Comparison of ENCODE assay signal across 19 cellular contexts in genomic region chr3:184907941-184908649, GRCh38.
DNase-seq lines count a peak whose midpoint lies in the region; ATAC-seq and TF ChIP-seq lines count a peak whose summit lies in the region.
"Had no signal": no experiment of that assay in that cellular context is flagged by ENCODE, and none has a peak within 500 bp of the region (broad histone marks: within the 10 kb centered on the region; RNA-seq: fewer than 3 reads in every experiment).

No MANE protein-coding gene starts in this region.

- H3K9me3 ChIP-seq in mammary epithelial cell (replicated peaks; ENCODE audit: insufficient read depth, low read length) (no peaks in the 10 kb centered on the region), right cardiac atrium (ENCODE audit: control insufficient read depth, low read length) (no peaks in the 10 kb centered on the region), SK-N-SH (peaks cover 8% of the 10 kb centered on the region; the same call in 1 of the 2 replicates)
- H3K9me3 ChIP-seq: neutrophil had no signal

- H3K4me2 ChIP-seq in mammary epithelial cell (ENCODE audit: insufficient read depth, low read depth, low read length) (no peak overlapping the region), SK-N-SH (no peak overlapping the region)

- H3K27me3 ChIP-seq in mammary epithelial cell (ENCODE audit: insufficient read depth, low read length) (no peaks in the 10 kb centered on the region), right cardiac atrium (ENCODE audit: control insufficient read depth, insufficient read depth) (no peaks in the 10 kb centered on the region), SK-N-SH (ENCODE audit: insufficient read depth) (no peaks in the 10 kb centered on the region)
- H3K27me3 ChIP-seq: MG63, neutrophil, spleen had no signal

- intact Hi-C loops in mammary epithelial cell (cut with micrococcal nuclease) = no loop called here
- intact Hi-C loops in right cardiac atrium (cut with DNase I) = no loop called here

- no peak for TF ChIP-seq RAD21 in SK-N-SH (IDR thresholded peaks at IDR 0.05; ENCODE audit: low read length)

- H2AFZ ChIP-seq in mammary epithelial cell (ENCODE audit: low read depth, low read length) = peak overlapping the region; percentile 50
- H2AFZ ChIP-seq in SK-N-SH (ENCODE audit: low read depth) = no peak overlapping the region

- H3K4me1 ChIP-seq in mammary epithelial cell (ENCODE audit: insufficient read depth, low read length) = peaks cover 6% of the 10 kb centered on the region
- no peaks in the 10 kb centered on the region for H3K4me1 ChIP-seq in right cardiac atrium (ENCODE audit: control insufficient read depth, insufficient read depth, low read length)
- no peaks in the 10 kb centered on the region for H3K4me1 ChIP-seq in SK-N-SH (ENCODE audit: control insufficient read depth in 1 of 2, insufficient read depth in 2 of 2, low read depth in 1 of 2, low read length in 1 of 2)
- H3K4me1 ChIP-seq: spleen had no signal

- H3K79me2 ChIP-seq in mammary epithelial cell (ENCODE audit: insufficient read depth, low read length) = no peaks in the 10 kb centered on the region
- no peaks in the 10 kb centered on the region for H3K79me2 ChIP-seq in SK-N-SH (ENCODE audit: insufficient read depth)

- no peak for TF ChIP-seq EP300 in SK-N-SH (IDR thresholded peaks at IDR 0.05; ENCODE audit: borderline replicate concordance in 1 of 2, low read depth in 1 of 2, low read length in 1 of 2)

- H3K9ac ChIP-seq in mammary epithelial cell (ENCODE audit: insufficient read depth, low read length) (no peak overlapping the region), SK-N-SH (no peak overlapping the region)

- H3K9me2 ChIP-seq in SK-N-SH = no peaks in the 10 kb centered on the region

- CTCF ChIA-PET in mammary epithelial cell (lab: Charles Lee; ENCODE audit: low non-redundant PET) = no interaction called here
- CTCF ChIA-PET in SK-N-SH (lab: Yijun Ruan, JAX) = interaction anchor here (0.7 to 1.6 kb wide), 2 partner anchors 32 to 34 kb away, joined by 3 read pairs; no protein-coding TSS in a partner anchor

- POLR2A ChIA-PET in SK-N-SH (lab: Yijun Ruan, JAX) = no interaction called here

- H3K36me3 ChIP-seq in mammary epithelial cell (ENCODE audit: insufficient read depth, low read length) (no peaks in the 10 kb centered on the region), SK-N-SH (replicated peaks in 1 of 2; ENCODE audit: control insufficient read depth in 1 of 2, insufficient read depth in 2 of 2, low read length in 1 of 2) (peaks cover 15 to 25% of the 10 kb centered on the region in 2 experiments)

- BruUV-seq in mammary epithelial cell (replicated peaks; lab: Mats Ljungman, UMichigan) = no TSS peak

- ATAC-seq in right cardiac atrium (peak; percentile 55 to 83), GM21528 (IDR thresholded peaks at IDR 0.05; ENCODE audit: low FRiP score, unreplicated experiment) (no peak), GM21381 (IDR thresholded peaks at IDR 0.05; ENCODE audit: unreplicated experiment) (no peak)
- ATAC-seq: stimulated activated naive CD8-positive, alpha-beta T cell treated with anti-CD3 and anti-CD28 coated beads, Interleukin-15, amount 100 ng/mL, for 72 hours had no signal

- in situ Hi-C loops in mammary epithelial cell (cut with MboI; ENCODE audit: low sequenced_read_pairs in 2 of 2) = no loop called here

- TF ChIP-seq CTCF in mammary epithelial cell (conservative IDR thresholded peaks at IDR 0.05 in 1 of 2, IDR thresholded peaks at IDR 0.05 in 1 of 2; ENCODE audit: extremely low read depth in 1 of 2, insufficient read depth in 1 of 2, low read depth in 1 of 2, low read length in 2 of 2) = no peak
- TF ChIP-seq CTCF in SK-N-SH (IDR thresholded peaks at IDR 0.05) = no peak

- H3F3A ChIP-seq in SK-N-SH (replicated peaks; ENCODE audit: insufficient read depth) = no peaks in the 10 kb centered on the region

- 22% methylated on average over 14 of the region's 14 CpGs for WGBS in mammary epithelial cell (ENCODE audit: low coverage, missing lambda C conversion rate)
- 72% methylated on average over 14 of the region's 14 CpGs for WGBS in right cardiac atrium
- 93% methylated on average over 12 of the region's 14 CpGs for WGBS in SK-N-SH (ENCODE audit: low lambda C conversion rate)

- H3K27ac ChIP-seq in mammary epithelial cell (ENCODE audit: insufficient read depth, low read depth, low read length) (no peak overlapping the region), right cardiac atrium (ENCODE audit: low read length) (no peak overlapping the region), SK-N-SH (ENCODE audit: low read depth in 2 of 2, low read length in 1 of 2) (no peak overlapping the region)
- H3K27ac ChIP-seq: epithelial cell of prostate, neutrophil, spleen had no signal

- H4K20me1 ChIP-seq in mammary epithelial cell (ENCODE audit: insufficient read depth, low read length) = no peaks in the 10 kb centered on the region
- H4K20me1 ChIP-seq in SK-N-SH (ENCODE audit: insufficient read depth) = no peaks in the 10 kb centered on the region

- H3K4me3 ChIP-seq in mammary epithelial cell (replicated peaks in 1 of 3; ENCODE audit: insufficient read depth in 1 of 3, low read depth in 2 of 3, low read length in 3 of 3) (no peak overlapping the region), right cardiac atrium (ENCODE audit: low read length) (no peak overlapping the region), SK-N-SH (ENCODE audit: low read depth in 2 of 2, low read length in 1 of 2) (no peak overlapping the region)
- H3K4me3 ChIP-seq: MG63, spleen had no signal

- dilution Hi-C loops in mammary epithelial cell (cut with HindIII; ENCODE audit: low sequenced_read_pairs) = no loop called here

- DNase-seq in Ammon's horn (ENCODE audit: low spot score) = peak; percentile 73
- DNase-seq in mammary epithelial cell = no peak
- DNase-seq in right cardiac atrium = peak; percentile 40 to 69 (median 63)
- DNase-seq in nucleus accumbens (lab: John Stamatoyannopoulos, UW) = peak in 50 of 56 donors; percentile 1 to 74 (median 30)
- DNase-seq in NCI-H2171 (lab: John Stamatoyannopoulos, UW) = no peak
- no peak for DNase-seq in SK-N-SH
- DNase-seq: activated naive CD8-positive, alpha-beta T cell treated with anti-CD3 and anti-CD28 coated beads for 36 hours; activated T-cell treated with anti-CD3 and anti-CD28 coated beads for 4 hours; CD4-positive, CD25-positive, alpha-beta regulatory T cell; cerebellar nuclear complex; MG63; NCI-H2081; NCI-H82; spleen; stimulated activated naive CD8-positive, alpha-beta T cell treated with anti-CD3 and anti-CD28 coated beads, Interleukin-15, amount 100 ng/mL, for 72 hours had no signal

TF ChIP-seq in SK-N-SH, 30 proteins besides CTCF, POLR2A, EP300 and RAD21 (continues in another document):
- no peak for TF ChIP-seq JUND (IDR thresholded peaks at IDR 0.05)
- TF ChIP-seq TAF1 (IDR thresholded peaks at IDR 0.05; ENCODE audit: borderline replicate concordance, low read depth, low read length) = no peak
- no peak for TF ChIP-seq NRF1 (IDR thresholded peaks at IDR 0.05; ENCODE audit: low read depth, low read length)
- TF ChIP-seq FOSL2 (IDR thresholded peaks at IDR 0.05; ENCODE audit: borderline replicate concordance, low read depth) = no peak
- no peak for TF ChIP-seq EZH2phosphoT487 (IDR thresholded peaks at IDR 0.05; ENCODE audit: borderline replicate concordance, low read depth)
- TF ChIP-seq USF1 (IDR thresholded peaks at IDR 0.05; ENCODE audit: borderline replicate concordance, low read depth) = no peak
- no peak for TF ChIP-seq FOXM1 (IDR thresholded peaks at IDR 0.05; ENCODE audit: low read depth)
- TF ChIP-seq SIN3A (IDR thresholded peaks at IDR 0.05; ENCODE audit: borderline replicate concordance, low read depth, low read length) = no peak
- no peak for TF ChIP-seq RXRA (IDR thresholded peaks at IDR 0.05; ENCODE audit: borderline replicate concordance, low read depth)
- TF ChIP-seq, protein P1, sequence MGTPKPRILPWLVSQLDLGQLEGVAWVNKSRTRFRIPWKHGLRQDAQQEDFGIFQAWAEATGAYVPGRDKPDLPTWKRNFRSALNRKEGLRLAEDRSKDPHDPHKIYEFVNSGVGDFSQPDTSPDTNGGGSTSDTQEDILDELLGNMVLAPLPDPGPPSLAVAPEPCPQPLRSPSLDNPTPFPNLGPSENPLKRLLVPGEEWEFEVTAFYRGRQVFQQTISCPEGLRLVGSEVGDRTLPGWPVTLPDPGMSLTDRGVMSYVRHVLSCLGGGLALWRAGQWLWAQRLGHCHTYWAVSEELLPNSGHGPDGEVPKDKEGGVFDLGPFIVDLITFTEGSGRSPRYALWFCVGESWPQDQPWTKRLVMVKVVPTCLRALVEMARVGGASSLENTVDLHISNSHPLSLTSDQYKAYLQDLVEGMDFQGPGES (IDR thresholded peaks at IDR 0.05; ENCODE audit: low read depth, low read length) = no peak
- TF ChIP-seq, protein P2, sequence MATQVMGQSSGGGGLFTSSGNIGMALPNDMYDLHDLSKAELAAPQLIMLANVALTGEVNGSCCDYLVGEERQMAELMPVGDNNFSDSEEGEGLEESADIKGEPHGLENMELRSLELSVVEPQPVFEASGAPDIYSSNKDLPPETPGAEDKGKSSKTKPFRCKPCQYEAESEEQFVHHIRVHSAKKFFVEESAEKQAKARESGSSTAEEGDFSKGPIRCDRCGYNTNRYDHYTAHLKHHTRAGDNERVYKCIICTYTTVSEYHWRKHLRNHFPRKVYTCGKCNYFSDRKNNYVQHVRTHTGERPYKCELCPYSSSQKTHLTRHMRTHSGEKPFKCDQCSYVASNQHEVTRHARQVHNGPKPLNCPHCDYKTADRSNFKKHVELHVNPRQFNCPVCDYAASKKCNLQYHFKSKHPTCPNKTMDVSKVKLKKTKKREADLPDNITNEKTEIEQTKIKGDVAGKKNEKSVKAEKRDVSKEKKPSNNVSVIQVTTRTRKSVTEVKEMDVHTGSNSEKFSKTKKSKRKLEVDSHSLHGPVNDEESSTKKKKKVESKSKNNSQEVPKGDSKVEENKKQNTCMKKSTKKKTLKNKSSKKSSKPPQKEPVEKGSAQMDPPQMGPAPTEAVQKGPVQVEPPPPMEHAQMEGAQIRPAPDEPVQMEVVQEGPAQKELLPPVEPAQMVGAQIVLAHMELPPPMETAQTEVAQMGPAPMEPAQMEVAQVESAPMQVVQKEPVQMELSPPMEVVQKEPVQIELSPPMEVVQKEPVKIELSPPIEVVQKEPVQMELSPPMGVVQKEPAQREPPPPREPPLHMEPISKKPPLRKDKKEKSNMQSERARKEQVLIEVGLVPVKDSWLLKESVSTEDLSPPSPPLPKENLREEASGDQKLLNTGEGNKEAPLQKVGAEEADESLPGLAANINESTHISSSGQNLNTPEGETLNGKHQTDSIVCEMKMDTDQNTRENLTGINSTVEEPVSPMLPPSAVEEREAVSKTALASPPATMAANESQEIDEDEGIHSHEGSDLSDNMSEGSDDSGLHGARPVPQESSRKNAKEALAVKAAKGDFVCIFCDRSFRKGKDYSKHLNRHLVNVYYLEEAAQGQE (IDR thresholded peaks at IDR 0.05; ENCODE audit: low read depth, low read length) = no peak

Comparison
In these comparisons a context has a peak if more than half of its experiments do, and no peak if none do; other contexts are left out.
1. DNase-seq: peak in Ammon's horn (single experiment), right cardiac atrium (3 of 3) and nucleus accumbens (50 of 56); none in mammary epithelial cell (single experiment), NCI-H2171 (single experiment) and SK-N-SH (single experiment).
2. ATAC-seq: peak in right cardiac atrium (2 of 2); none in GM21528 (single experiment) and GM21381 (single experiment).